Comparison of ENCODE assay signal across 20 cellular contexts in genomic region chr7:17229257-17229656, GRCh38.
"Had no signal": no experiment of that assay in that cellular context is flagged by ENCODE, and none has a peak within 500 bp of the region (broad histone marks: within the 10 kb centered on the region; RNA-seq: fewer than 3 reads in every experiment).

No MANE protein-coding gene starts in this region.

- FAIRE-seq: K562 had no signal

- H3K27ac ChIP-seq: KMS-11, RWPE1 had no signal

- H3K9me3 ChIP-seq: SK-N-SH had no signal

- DNase-seq: Kasumi-1, NCI-H1092, NCI-H1105 treated with DMSO at 0.1 percent for 48 hours, NCI-H1436, NCI-H187, NCI-H2029, NCI-H2081 treated with DMSO at 0.1 percent for 48 hours, NCI-H2171, NCI-H446, NCI-H510A, NCI-H524 treated with DMSO at 0.1 percent for 48 hours, NCI-H69, NCI-H774, PC-3, SHP77, SK-N-SH had no signal

- H3K4me3 ChIP-seq: K562 had no signal

- H3K9ac ChIP-seq: KMS-11, SK-N-SH had no signal

- ATAC-seq: K562, Panc1, PC-3 had no signal

- H3K4me2 ChIP-seq: KMS-11, SK-N-SH had no signal
